ENCODE assay signal across 1 cellular context in genomic region chr11:25981998-25982397, GRCh38.
TF ChIP-seq lines count a peak whose summit lies in the region.

No MANE protein-coding gene starts in this region.

TF ChIP-seq in GM12878, 131 proteins besides CTCF, POLR2A, EP300 and RAD21 (continued from another document):
- TF ChIP-seq IRF5 (IDR thresholded peaks at IDR 0.05; ENCODE audit: borderline replicate concordance) (no peak), ZNF274 (IDR thresholded peaks at IDR 0.05; ENCODE audit: insufficient read depth, insufficient read length) (no peak), NR2C1 (IDR thresholded peaks at IDR 0.05) (no peak), CHD4 (IDR thresholded peaks at IDR 0.05) (no peak), ATF2 (IDR thresholded peaks at IDR 0.05; ENCODE audit: low read length) (no peak), MYB (IDR thresholded peaks at IDR 0.05; ENCODE audit: borderline replicate concordance, low read depth, low read length) (no peak), RELA (IDR thresholded peaks at IDR 0.05; ENCODE audit: borderline replicate concordance, partially characterized antibody) (no peak), NRF1 (conservative IDR thresholded peaks at IDR 0.05; ENCODE audit: low read depth, low read length) (no peak), CHD1 (IDR thresholded peaks at IDR 0.05; ENCODE audit: low read depth, low read length) (no peak), ETV6 (conservative IDR thresholded peaks at IDR 0.05 in 1 of 2, IDR thresholded peaks at IDR 0.05 in 1 of 2; ENCODE audit: borderline replicate concordance in 1 of 2, low read depth in 1 of 2) (no peak), ZNF384 (IDR thresholded peaks at IDR 0.05; ENCODE audit: borderline replicate concordance, low read depth, low read length) (0 out of 2 replicates have a peak, but pooled peaks have one; percentile 29), CREB1 (IDR thresholded peaks at IDR 0.05; ENCODE audit: low read depth) (no peak), TARDBP (IDR thresholded peaks at IDR 0.05; ENCODE audit: borderline replicate concordance) (no peak), TAF1 (IDR thresholded peaks at IDR 0.05; ENCODE audit: borderline replicate concordance, low read depth, low read length) (no peak), PAX8 (IDR thresholded peaks at IDR 0.05) (no peak), SMC3 (IDR thresholded peaks at IDR 0.05; ENCODE audit: borderline replicate concordance, low read length) (peak; percentile 92), KAT2A (conservative IDR thresholded peaks at IDR 0.05; ENCODE audit: control insufficient read depth, low read depth, low read length) (no peak)
TF ChIP-seq in GM12878: peak in this region for 4.
